ENCODE assay signal across 8 cellular contexts in the genomic region with DNA sequence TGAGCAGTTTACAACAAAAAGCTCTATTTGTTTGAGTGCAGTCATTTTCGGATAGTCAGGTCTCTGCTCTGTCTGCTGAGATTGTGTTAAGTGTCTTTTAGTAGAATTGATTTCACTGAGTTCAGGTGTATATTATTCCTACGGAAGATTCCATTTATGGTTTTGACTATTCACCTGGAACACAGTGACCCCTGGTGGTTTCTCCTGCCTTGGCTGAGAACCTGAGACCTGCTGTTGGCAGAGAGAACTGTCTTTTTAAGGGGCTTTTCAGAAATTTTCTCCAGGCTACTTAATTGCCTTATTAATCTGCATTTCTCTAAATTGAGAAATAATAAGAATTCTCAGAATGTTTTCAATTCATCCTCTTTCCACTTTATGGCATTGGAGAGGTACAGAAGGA.
A peak's percentile ranks its signal among the peaks of the same experiment; 100 is the strongest.
DNase-seq lines count a peak whose midpoint lies in the region; ATAC-seq and TF ChIP-seq lines count a peak whose summit lies in the region.

No MANE protein-coding gene starts in this region.

- H3K4me1 ChIP-seq in OCI-LY7 (ENCODE audit: insufficient read depth, low read length, poor library complexity, severe bottlenecking) (no peaks in the 10 kb centered on the region), foreskin keratinocyte (no peaks in the 10 kb centered on the region)

- no peak overlapping the region for H3K4me2 ChIP-seq in OCI-LY7 (ENCODE audit: low read length)

- H4K20me1 ChIP-seq in OCI-LY7 (ENCODE audit: insufficient read depth, low read length), result no peaks in the 10 kb centered on the region

- H3K79me2 ChIP-seq in OCI-LY7 (ENCODE audit: insufficient read depth, low read depth, low read length), result no peaks in the 10 kb centered on the region

- intact Hi-C loops in OCI-LY7 (cut with micrococcal nuclease; ENCODE audit: unreplicated experiment), result no loop called here

- no peaks in the 10 kb centered on the region for H3K9me3 ChIP-seq in OCI-LY7 (ENCODE audit: low read length)

- TF ChIP-seq CTCF in C4-2B (conservative IDR thresholded peaks at IDR 0.05) (peak; percentile 79), OCI-LY7 (conservative IDR thresholded peaks at IDR 0.05; ENCODE audit: low read length) (peak; percentile 75), foreskin keratinocyte (conservative IDR thresholded peaks at IDR 0.05) (peak; percentile 66)

- CTCF ChIA-PET in OCI-LY7 (lab: Charles Lee; ENCODE audit: unreplicated experiment), result no interaction called here

- H3K36me3 ChIP-seq in OCI-LY7 (ENCODE audit: insufficient read depth, low read length), result no peaks in the 10 kb centered on the region

- ATAC-seq in GM18868 (IDR thresholded peaks at IDR 0.05; ENCODE audit: unreplicated experiment), result peak; percentile 56
- ATAC-seq in foreskin keratinocyte, result peak; percentile 47
- ATAC-seq in HG02973 (IDR thresholded peaks at IDR 0.05; ENCODE audit: unreplicated experiment), result no peak
- no peak for ATAC-seq in GM21528 (IDR thresholded peaks at IDR 0.05; ENCODE audit: low FRiP score, unreplicated experiment)

- no peak overlapping the region for H2AFZ ChIP-seq in OCI-LY7 (ENCODE audit: low read length)

- BruUV-seq in OCI-LY7 (replicated peaks; lab: Mats Ljungman, UMichigan), result no TSS peak

- H3K4me3 ChIP-seq in OCI-LY7 (ENCODE audit: low read depth, low read length, poor library complexity, severe bottlenecking), result no peak overlapping the region

- DNase-seq in OCI-LY7 (ENCODE audit: low spot score) (peak; percentile 4), foreskin keratinocyte (peak; percentile 7 to 28), superior temporal gyrus (ENCODE audit: extremely low spot score) (no peak), UCSD-AML1 (lab: John Stamatoyannopoulos, UW; ENCODE audit: unreplicated experiment) (no peak)

- no peak overlapping the region for H3K27ac ChIP-seq in C4-2B
- no peak overlapping the region for H3K27ac ChIP-seq in OCI-LY7 (ENCODE audit: low read depth, low read length, poor library complexity, severe bottlenecking)
- no peak overlapping the region for H3K27ac ChIP-seq in foreskin keratinocyte

- POLR2A ChIA-PET in OCI-LY7 (lab: Charles Lee), result no interaction called here

- no peaks in the 10 kb centered on the region for H3K9me2 ChIP-seq in OCI-LY7 (ENCODE audit: insufficient read depth, low read length)

- H3K27me3 ChIP-seq in foreskin keratinocyte, result no peaks in the 10 kb centered on the region

Comparison
In these comparisons a context has a peak if more than half of its experiments do, and no peak if none do; other contexts are left out.
1. ATAC-seq: peak in GM18868 (single experiment) and foreskin keratinocyte (single experiment); none in HG02973 (single experiment) and GM21528 (single experiment).
2. DNase-seq: peak in OCI-LY7 (single experiment) and foreskin keratinocyte (2 of 2); none in superior temporal gyrus (single experiment) and UCSD-AML1 (single experiment).
3. Peak in every context shown above with its lines, with median percentiles within 50 percentile points of each other: CTCF ChIP-seq.